ENCODE assay signal across 9 cellular contexts in genomic region chr18:34647251-34647650, GRCh38.
A peak's percentile ranks its signal among the peaks of the same experiment; 100 is the strongest.
DNase-seq lines count a peak whose midpoint lies in the region; ATAC-seq and TF ChIP-seq lines count a peak whose summit lies in the region.
"Had no signal": no experiment of that assay in that cellular context is flagged by ENCODE, and none has a peak within 500 bp of the region (broad histone marks: within the 10 kb centered on the region; RNA-seq: fewer than 3 reads in every experiment).

No MANE protein-coding gene starts in this region.

- no peak overlapping the region for H3K27ac ChIP-seq in RWPE2 (ENCODE audit: poor library complexity, severe bottlenecking)

- TF ChIP-seq CTCF in BE2C (IDR thresholded peaks at IDR 0.05; ENCODE audit: low read depth, low read length) (peak; percentile 29), RWPE2 (IDR thresholded peaks at IDR 0.05; ENCODE audit: poor library complexity, severe bottlenecking) (no peak)

- H3K36me3 ChIP-seq in BE2C (no peaks in the 10 kb centered on the region), RWPE2 (ENCODE audit: low read depth) (no peaks in the 10 kb centered on the region)

- peak; percentile 66 for ATAC-seq in GM19438 (IDR thresholded peaks at IDR 0.05; ENCODE audit: low read depth, unreplicated experiment)
- ATAC-seq in HG03280 (IDR thresholded peaks at IDR 0.05; ENCODE audit: unreplicated experiment) = peak; percentile 84
- peak; percentile 46; the same call in 1 of the 3 replicates for ATAC-seq in RWPE2 (ENCODE audit: low read depth)
- no peak for ATAC-seq in GM19452 (IDR thresholded peaks at IDR 0.05; ENCODE audit: unreplicated experiment)
- ATAC-seq in sciatic nerve = no peak

- H3K27me3 ChIP-seq in BE2C (no peaks in the 10 kb centered on the region), RWPE2 (ENCODE audit: insufficient read depth, poor library complexity, severe bottlenecking) (no peaks in the 10 kb centered on the region)

- H3K4me1 ChIP-seq in BE2C (no peaks in the 10 kb centered on the region), RWPE2 (ENCODE audit: insufficient read depth, poor library complexity, severe bottlenecking) (no peaks in the 10 kb centered on the region)

- H3K4me3 ChIP-seq in BE2C (ENCODE audit: low read depth, low read length) (peak overlapping the region; percentile 25), RWPE2 (ENCODE audit: severe bottlenecking) (no peak overlapping the region)

- intact Hi-C loops in sciatic nerve (cut with DNase I) = no loop called here

- DNase-seq in BE2C = peak; percentile 32
- no peak for DNase-seq in RWPE2 (ENCODE audit: low spot score)
- no peak for DNase-seq in NCI-H187 (lab: John Stamatoyannopoulos, UW)
- DNase-seq in sciatic nerve (ENCODE audit: low spot score) = no peak
- DNase-seq in AML-193 (lab: John Stamatoyannopoulos, UW) = no peak
- DNase-seq: activated naive CD8-positive, alpha-beta T cell treated with anti-CD3 and anti-CD28 coated beads, Interleukin-2, amount 10 ng/mL, durations not matched to agents 7 days and 5 days had no signal

- H3K9me3 ChIP-seq in BE2C (no peaks in the 10 kb centered on the region), RWPE2 (ENCODE audit: severe bottlenecking) (no peaks in the 10 kb centered on the region)

Comparison
In these comparisons a context has a peak if more than half of its experiments do, and no peak if none do; other contexts are left out.
1. ATAC-seq: peak in GM19438 (single experiment), HG03280 (single experiment) and RWPE2 (single experiment); none in GM19452 (single experiment) and sciatic nerve (single experiment).